ENCODE assay signal across 1 cellular context in genomic region chr12:92034083-92034482, GRCh38.
TF ChIP-seq lines count a peak whose summit lies in the region.

No MANE protein-coding gene starts in this region.

TF ChIP-seq in IMR-90, 13 proteins besides CTCF, POLR2A, EP300 and RAD21 (continued from another document):
- TF ChIP-seq MAFK (IDR thresholded peaks at IDR 0.05; ENCODE audit: low read depth, low read length) = no peak
- no peak for TF ChIP-seq CHD1 (IDR thresholded peaks at IDR 0.05; ENCODE audit: low read depth, low read length)
- no peak for TF ChIP-seq NFE2L2 (IDR thresholded peaks at IDR 0.05; ENCODE audit: low read depth, low read length)
- no peak for TF ChIP-seq FOS (IDR thresholded peaks at IDR 0.05; ENCODE audit: low read depth, low read length)
- TF ChIP-seq MAZ (IDR thresholded peaks at IDR 0.05; ENCODE audit: borderline replicate concordance, low read depth, low read length) = no peak
- TF ChIP-seq SMC3 (IDR thresholded peaks at IDR 0.05; ENCODE audit: low read depth, low read length) = no peak
- no peak for TF ChIP-seq BHLHE40 (IDR thresholded peaks at IDR 0.05; ENCODE audit: low read depth, low read length)
- TF ChIP-seq, protein P1, sequence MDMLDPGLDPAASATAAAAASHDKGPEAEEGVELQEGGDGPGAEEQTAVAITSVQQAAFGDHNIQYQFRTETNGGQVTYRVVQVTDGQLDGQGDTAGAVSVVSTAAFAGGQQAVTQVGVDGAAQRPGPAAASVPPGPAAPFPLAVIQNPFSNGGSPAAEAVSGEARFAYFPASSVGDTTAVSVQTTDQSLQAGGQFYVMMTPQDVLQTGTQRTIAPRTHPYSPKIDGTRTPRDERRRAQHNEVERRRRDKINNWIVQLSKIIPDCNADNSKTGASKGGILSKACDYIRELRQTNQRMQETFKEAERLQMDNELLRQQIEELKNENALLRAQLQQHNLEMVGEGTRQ (IDR thresholded peaks at IDR 0.05; ENCODE audit: low read depth, low read length) = no peak
